In genomic region chr3:106692624-106693023, GRCh38 we compare ENCODE assay signal across 20 cellular contexts.
A peak's percentile ranks its signal among the peaks of the same experiment; 100 is the strongest.
DNase-seq lines count a peak whose midpoint lies in the region; ATAC-seq and TF ChIP-seq lines count a peak whose summit lies in the region.
"Had no signal": no experiment of that assay in that cellular context is flagged by ENCODE, and none has a peak within 500 bp of the region (broad histone marks: within the 10 kb centered on the region; RNA-seq: fewer than 3 reads in every experiment).

No MANE protein-coding gene starts in this region.

- peaks cover 5% of the 10 kb centered on the region for H3K27me3 Mint-ChIP-seq in Caco-2 (ENCODE audit: insufficient read depth, unreplicated experiment)
- H3K27me3 Mint-ChIP-seq: CD4-positive, alpha-beta memory T cell had no signal

- intact Hi-C loops in A673 (cut with micrococcal nuclease; ENCODE audit: unreplicated experiment): no loop called here
- intact Hi-C loops in PC-3 (cut with micrococcal nuclease): no loop called here
- intact Hi-C loops in upper lobe of right lung (cut with DNase I): no loop called here
- intact Hi-C loops in Caco-2 (cut with micrococcal nuclease; ENCODE audit: unreplicated experiment): no loop called here

- no peaks in the 10 kb centered on the region for H3K27me3 ChIP-seq in A673 (replicated peaks; ENCODE audit: insufficient read depth, low read depth, low read length, poor library complexity)
- no peaks in the 10 kb centered on the region for H3K27me3 ChIP-seq in Karpas-422 (ENCODE audit: low read length)
- no peaks in the 10 kb centered on the region for H3K27me3 ChIP-seq in PC-3 (ENCODE audit: low read length)
- H3K27me3 ChIP-seq in upper lobe of right lung: no peaks in the 10 kb centered on the region
- no peaks in the 10 kb centered on the region for H3K27me3 ChIP-seq in Caco-2 (replicated peaks; ENCODE audit: control insufficient read depth, insufficient read depth, low read length)
- H3K27me3 ChIP-seq: BLaER1 had no signal

- ATAC-seq in PC-3: peak; percentile 29; the same call in 1 of the 2 replicates
- ATAC-seq in upper lobe of right lung: no peak
- ATAC-seq: A549, GM23338 had no signal

- no peaks in the 10 kb centered on the region for H3F3A ChIP-seq in PC-3 (ENCODE audit: low read length, unreplicated experiment)

- no peak overlapping the region for H3K9ac ChIP-seq in Karpas-422 (ENCODE audit: low read length)
- no peak overlapping the region for H3K9ac ChIP-seq in PC-3 (ENCODE audit: low read length)
- H3K9ac ChIP-seq: BLaER1 had no signal

- H3K79me2 ChIP-seq in Karpas-422 (ENCODE audit: low read length) (no peaks in the 10 kb centered on the region), PC-3 (ENCODE audit: low read length) (no peaks in the 10 kb centered on the region)

- H3K4me3 ChIP-seq in A673 (ENCODE audit: low read depth, low read length, poor library complexity, severe bottlenecking): no peak overlapping the region
- H3K4me3 ChIP-seq in Karpas-422 (ENCODE audit: low read length): no peak overlapping the region
- no peak overlapping the region for H3K4me3 ChIP-seq in PC-3 (ENCODE audit: low read length)
- no peak overlapping the region for H3K4me3 ChIP-seq in upper lobe of right lung
- H3K4me3 ChIP-seq in Caco-2 (ENCODE audit: low read depth, low read length): no peak overlapping the region
- H3K4me3 ChIP-seq: A549, BLaER1, GM23338 had no signal

- H3K36me3 Mint-ChIP-seq in Caco-2 (ENCODE audit: insufficient read depth, unreplicated experiment): no peaks in the 10 kb centered on the region
- H3K36me3 Mint-ChIP-seq: CD14-positive monocyte; CD4-positive, alpha-beta memory T cell had no signal

- TF ChIP-seq CTCF in A673 (conservative IDR thresholded peaks at IDR 0.05; ENCODE audit: low read depth, low read length) (no peak), PC-3 (conservative IDR thresholded peaks at IDR 0.05; ENCODE audit: low read depth, low read length) (no peak), upper lobe of right lung (IDR thresholded peaks at IDR 0.05) (no peak), Caco-2 (IDR thresholded peaks at IDR 0.05; ENCODE audit: insufficient read depth in 1 of 2, low read depth in 1 of 2, low read length in 1 of 2, severe bottlenecking in 1 of 2, unreplicated experiment in 1 of 2) (no peak)

- H3K4me1 Mint-ChIP-seq in Caco-2 (ENCODE audit: low read depth, unreplicated experiment): no peaks in the 10 kb centered on the region
- H3K4me1 Mint-ChIP-seq: CD14-positive monocyte; CD4-positive, alpha-beta memory T cell had no signal

- H3K36me3 ChIP-seq in A673 (ENCODE audit: insufficient read depth, low read length, poor library complexity, severe bottlenecking) (no peaks in the 10 kb centered on the region), Karpas-422 (ENCODE audit: insufficient read depth, low read length) (no peaks in the 10 kb centered on the region), PC-3 (ENCODE audit: low read depth, low read length) (no peaks in the 10 kb centered on the region), upper lobe of right lung (no peaks in the 10 kb centered on the region), Caco-2 (ENCODE audit: control insufficient read depth, insufficient read depth, low read length) (no peaks in the 10 kb centered on the region)
- H3K36me3 ChIP-seq: BLaER1 had no signal

- CTCF ChIA-PET in A673 (lab: Charles Lee) (no interaction called here), PC-3 (lab: Charles Lee) (no interaction called here), Caco-2 (lab: Charles Lee) (no interaction called here)

- H2AFZ ChIP-seq in Karpas-422 (ENCODE audit: low read length): no peak overlapping the region
- H2AFZ ChIP-seq in PC-3 (ENCODE audit: low read length): no peak overlapping the region
- H2AFZ ChIP-seq: GM23338 had no signal

- no peak overlapping the region for H3K27ac Mint-ChIP-seq in Caco-2 (ENCODE audit: unreplicated experiment)
- H3K27ac Mint-ChIP-seq: CD14-positive monocyte; CD4-positive, alpha-beta memory T cell; GM23338 had no signal

- H3K4me3 Mint-ChIP-seq in Caco-2 (ENCODE audit: unreplicated experiment): no peak overlapping the region
- H3K4me3 Mint-ChIP-seq: CD14-positive monocyte; CD4-positive, alpha-beta memory T cell; GM23338 had no signal

- peaks cover 42% of the 10 kb centered on the region for H3K4me1 ChIP-seq in A673 (ENCODE audit: insufficient read depth, low read length, poor library complexity, severe bottlenecking)
- no peaks in the 10 kb centered on the region for H3K4me1 ChIP-seq in Karpas-422 (ENCODE audit: low read length)
- peaks cover 9% of the 10 kb centered on the region; the same call in 1 of the 2 replicates for H3K4me1 ChIP-seq in PC-3 (ENCODE audit: insufficient read depth, low read length)
- no peaks in the 10 kb centered on the region for H3K4me1 ChIP-seq in upper lobe of right lung
- H3K4me1 ChIP-seq in Caco-2: no peaks in the 10 kb centered on the region
- H3K4me1 ChIP-seq: BLaER1 had no signal

- H3K9me2 ChIP-seq in Karpas-422 (replicated peaks; ENCODE audit: insufficient read depth, low read length) (no peaks in the 10 kb centered on the region), PC-3 (replicated peaks; ENCODE audit: low read length) (no peaks in the 10 kb centered on the region)

- BruUV-seq in A673 (replicated peaks; lab: Mats Ljungman, UMichigan) (no TSS peak), PC-3 (replicated peaks; lab: Mats Ljungman, UMichigan) (no TSS peak), Caco-2 (replicated peaks; lab: Mats Ljungman, UMichigan) (no TSS peak)

- H3K4me2 ChIP-seq in Karpas-422 (ENCODE audit: low read depth, low read length, poor library complexity, severe bottlenecking): no peak overlapping the region
- no peak overlapping the region for H3K4me2 ChIP-seq in PC-3 (ENCODE audit: low read length)
- H3K4me2 ChIP-seq: A549, BLaER1, GM23338 had no signal

- H3K9me3 ChIP-seq in A673 (ENCODE audit: low read depth, low read length, poor library complexity, severe bottlenecking): no peaks in the 10 kb centered on the region
- no peaks in the 10 kb centered on the region for H3K9me3 ChIP-seq in Karpas-422 (ENCODE audit: low read length)
- no peaks in the 10 kb centered on the region for H3K9me3 ChIP-seq in PC-3 (ENCODE audit: low read length)
- no peaks in the 10 kb centered on the region for H3K9me3 ChIP-seq in upper lobe of right lung
- H3K9me3 ChIP-seq in Caco-2: no peaks in the 10 kb centered on the region
- H3K9me3 ChIP-seq: A549, BLaER1 had no signal

- H3K27ac ChIP-seq in A673 (ENCODE audit: low read depth, low read length, poor library complexity, severe bottlenecking): peak overlapping the region; percentile 10
- no peak overlapping the region for H3K27ac ChIP-seq in Karpas-422 (ENCODE audit: low read length)
- no peak overlapping the region for H3K27ac ChIP-seq in PC-3 (ENCODE audit: low read length)
- H3K27ac ChIP-seq in upper lobe of right lung: no peak overlapping the region
- H3K27ac ChIP-seq: 22Rv1, A549, BLaER1 had no signal

- no peaks in the 10 kb centered on the region for H4K20me1 ChIP-seq in Karpas-422 (ENCODE audit: insufficient read depth, low read depth, low read length)
- no peaks in the 10 kb centered on the region for H4K20me1 ChIP-seq in PC-3 (ENCODE audit: low read length)
- H4K20me1 ChIP-seq: BLaER1 had no signal

- H3K9me3 Mint-ChIP-seq in Caco-2 (ENCODE audit: unreplicated experiment): no peaks in the 10 kb centered on the region
- H3K9me3 Mint-ChIP-seq: CD4-positive, alpha-beta memory T cell; GM23338 had no signal

- DNase-seq in NCI-H1105 treated with DMSO at 0.1 percent for 48 hours (lab: John Stamatoyannopoulos, UW) (peak; percentile 41), NCI-H1105 (lab: John Stamatoyannopoulos, UW) (no peak), A673 (ENCODE audit: low spot score) (no peak), Karpas-422 (peak; percentile 26), PC-3 (no peak), upper lobe of right lung (no peak), Caco-2 (no peak)
- DNase-seq in activated CD8-positive, alpha-beta memory T cell treated with anti-CD3 and anti-CD28 coated beads for 24 hours: no peak
- DNase-seq: CD4-positive, alpha-beta memory T cell; DMS 273 treated with DMSO at 0.1 percent for 48 hours; DMS53; DND-41; EL; HCEC 1CT; IMR-90 had no signal

- POLR2A ChIA-PET in A673 (lab: Charles Lee; ENCODE audit: low non-redundant PET): no interaction called here
- POLR2A ChIA-PET in PC-3 (lab: Charles Lee; ENCODE audit: unreplicated experiment): no interaction called here
- POLR2A ChIA-PET in Caco-2 (lab: Charles Lee): no interaction called here

Comparison
In these comparisons a context has a peak if more than half of its experiments do, and no peak if none do; other contexts are left out.
1. DNase-seq: peak in NCI-H1105 treated with DMSO at 0.1 percent for 48 hours (single experiment) and Karpas-422 (single experiment); none in NCI-H1105 (single experiment), A673 (single experiment), PC-3 (single experiment), upper lobe of right lung (single experiment), activated CD8-positive, alpha-beta memory T cell treated with anti-CD3 and anti-CD28 coated beads for 24 hours (single experiment) and Caco-2 (0 of 2).